Comparison of ENCODE assay signal across 9 cellular contexts in genomic region chr14:20682127-20682434, GRCh38. TPM values are rescaled to one million over a fixed set of nuclear protein-coding genes. Genes with fewer than 3 reads are reported as not detected.
DNase-seq lines count a peak whose midpoint lies in the region; ATAC-seq and TF ChIP-seq lines count a peak whose summit lies in the region.
"Had no signal": no experiment of that assay in that cellular context is flagged by ENCODE, and none has a peak within 500 bp of the region (broad histone marks: within the 10 kb centered on the region; RNA-seq: fewer than 3 reads in every experiment).

No MANE protein-coding gene starts in this region.

- CTCF ChIA-PET in activated CD8-positive, alpha-beta T cell treated with anti-CD3 and anti-CD28 coated beads, Interleukin-2, amount 10 ng/mL, durations not matched to agents 7 days and 5 days (lab: Charles Lee) = interaction anchor here (0.8 to 9.1 kb wide), 17 partner anchors 9 to 376 kb away, joined by 3 to 189 read pairs (median 7); partner anchors contain the start of gene TTC5

- H3K9me3 ChIP-seq in left ventricle myocardium inferior (replicated peaks) (no peaks in the 10 kb centered on the region), colonic mucosa (no peaks in the 10 kb centered on the region), mucosa of descending colon (no peaks in the 10 kb centered on the region), vagina (no peaks in the 10 kb centered on the region)

- DNase-seq in left ventricle myocardium inferior = no peak
- DNase-seq in Right ventricle myocardium superior = no peak
- DNase-seq in colonic mucosa = peak; percentile 59
- DNase-seq in mucosa of descending colon = no peak
- DNase-seq in vagina (ENCODE audit: extremely low spot score in 2 of 2) = no peak
- no peak for DNase-seq in NOMO-1 (lab: John Stamatoyannopoulos, UW; ENCODE audit: unreplicated experiment in 2 of 2)
- no peak for DNase-seq in NCI-H524 (lab: John Stamatoyannopoulos, UW)
- DNase-seq in activated CD8-positive, alpha-beta T cell treated with anti-CD3 and anti-CD28 coated beads, Interleukin-2, amount 10 ng/mL, durations not matched to agents 7 days and 5 days = no peak

- intact Hi-C loops in left ventricle myocardium inferior (cut with micrococcal nuclease) = loop anchor here (5.0 kb wide), 2 partner anchors 70 to 350 kb away; partner anchors contain the start of gene CCNB1IP1
- intact Hi-C loops in Right ventricle myocardium superior (cut with DNase I) = loop anchor here (2.0 to 10.0 kb wide), 3 partner anchors 71 to 363 kb away; partner anchors contain the start of genes PARP2 and RNASE7
- intact Hi-C loops in colonic mucosa (cut with DNase I) = loop anchor here (2.0 to 10.0 kb wide), 3 partner anchors 69 to 267 kb away; partner anchors contain the start of genes PIP4P1, PNP and TEP1
- intact Hi-C loops in mucosa of descending colon (cut with DNase I, micrococcal nuclease) = loop anchor here (5.0 to 10.0 kb wide), 4 partner anchors 70 to 423 kb away; partner anchors contain the start of genes CCNB1IP1 (in 1 of the 2), TEP1 (in 1 of the 2) and TMEM253 (in 1 of the 2)
- intact Hi-C loops in vagina (cut with DNase I) = loop anchor here (5.0 kb wide), 4 partner anchors 50 to 340 kb away; partner anchors contain the start of genes PARP2, PIP4P1 and TEP1

- H3K4me3 Mint-ChIP-seq in activated CD8-positive, alpha-beta T cell treated with anti-CD3 and anti-CD28 coated beads, Interleukin-2, amount 10 ng/mL, durations not matched to agents 7 days and 5 days = no peak overlapping the region
- H3K4me3 Mint-ChIP-seq: activated CD4-positive, alpha-beta T cell treated with anti-CD3 and anti-CD28 coated beads, Interleukin-2, amount 10 ng/mL, durations not matched to agents 7 days and 5 days had no signal

- H3K4me3 ChIP-seq in left ventricle myocardium inferior = peak overlapping the region; percentile 87
- H3K4me3 ChIP-seq in colonic mucosa = peak overlapping the region; percentile 53
- H3K4me3 ChIP-seq in mucosa of descending colon = peak overlapping the region; percentile 52
- H3K4me3 ChIP-seq in vagina = peak overlapping the region; percentile 67 to 79

- no peaks in the 10 kb centered on the region for H3K36me3 Mint-ChIP-seq in activated CD8-positive, alpha-beta T cell treated with anti-CD3 and anti-CD28 coated beads, Interleukin-2, amount 10 ng/mL, durations not matched to agents 7 days and 5 days (ENCODE audit: low read depth)

- H3K27ac Mint-ChIP-seq in activated CD8-positive, alpha-beta T cell treated with anti-CD3 and anti-CD28 coated beads, Interleukin-2, amount 10 ng/mL, durations not matched to agents 7 days and 5 days = no peak overlapping the region
- H3K27ac Mint-ChIP-seq: activated CD4-positive, alpha-beta T cell treated with anti-CD3 and anti-CD28 coated beads, Interleukin-2, amount 10 ng/mL, durations not matched to agents 7 days and 5 days had no signal

- H3K27me3 Mint-ChIP-seq in activated CD8-positive, alpha-beta T cell treated with anti-CD3 and anti-CD28 coated beads, Interleukin-2, amount 10 ng/mL, durations not matched to agents 7 days and 5 days (ENCODE audit: low read depth) = no peaks in the 10 kb centered on the region
- H3K27me3 Mint-ChIP-seq: activated CD4-positive, alpha-beta T cell treated with anti-CD3 and anti-CD28 coated beads, Interleukin-2, amount 10 ng/mL, durations not matched to agents 7 days and 5 days had no signal

- H3K27ac ChIP-seq in left ventricle myocardium inferior (replicated peaks) (peak overlapping the region; percentile 100), colonic mucosa (peak overlapping the region; percentile 100), vagina (peak overlapping the region; percentile 99)

- H3K36me3 ChIP-seq in left ventricle myocardium inferior (no peaks in the 10 kb centered on the region), colonic mucosa (no peaks in the 10 kb centered on the region), mucosa of descending colon (ENCODE audit: low read depth) (no peaks in the 10 kb centered on the region), vagina (no peaks in the 10 kb centered on the region)

- TF ChIP-seq CTCF in left ventricle myocardium inferior (IDR thresholded peaks at IDR 0.05; ENCODE audit: borderline replicate concordance) (no peak), colonic mucosa (IDR thresholded peaks at IDR 0.05) (no peak), mucosa of descending colon (IDR thresholded peaks at IDR 0.05) (no peak), vagina (IDR thresholded peaks at IDR 0.05) (no peak)

- POLR2A ChIA-PET in activated CD8-positive, alpha-beta T cell treated with anti-CD3 and anti-CD28 coated beads, Interleukin-2, amount 10 ng/mL, durations not matched to agents 7 days and 5 days (lab: Charles Lee) = interaction anchor here (0.6 to 3.6 kb wide), 6 partner anchors 11 to 339 kb away, joined by 3 to 21 read pairs (median 4); partner anchors contain the start of genes PARP2 and TEP1

- TF ChIP-seq POLR2A in vagina (IDR thresholded peaks at IDR 0.05) = no peak

- peak overlapping the region; percentile 98 to 100 for H3K9ac ChIP-seq in colonic mucosa (ENCODE audit: low read depth in 2 of 2, low read length in 2 of 2)

- H3K9me3 Mint-ChIP-seq in activated CD8-positive, alpha-beta T cell treated with anti-CD3 and anti-CD28 coated beads, Interleukin-2, amount 10 ng/mL, durations not matched to agents 7 days and 5 days (ENCODE audit: insufficient read depth) = no peaks in the 10 kb centered on the region
- H3K9me3 Mint-ChIP-seq: activated CD4-positive, alpha-beta T cell treated with anti-CD3 and anti-CD28 coated beads, Interleukin-2, amount 10 ng/mL, durations not matched to agents 7 days and 5 days had no signal

- H3K4me1 ChIP-seq in left ventricle myocardium inferior = peaks cover 62% of the 10 kb centered on the region
- peaks cover 7% of the 10 kb centered on the region for H3K4me1 ChIP-seq in colonic mucosa
- H3K4me1 ChIP-seq in mucosa of descending colon (ENCODE audit: low read depth) = peaks cover 42% of the 10 kb centered on the region
- H3K4me1 ChIP-seq in vagina = peaks cover 38% of the 10 kb centered on the region

- H3K4me1 Mint-ChIP-seq in activated CD8-positive, alpha-beta T cell treated with anti-CD3 and anti-CD28 coated beads, Interleukin-2, amount 10 ng/mL, durations not matched to agents 7 days and 5 days (ENCODE audit: low read depth) = peaks cover 14% of the 10 kb centered on the region

- ATAC-seq in Right ventricle myocardium superior (ENCODE audit: poor library complexity) (no peak), mucosa of descending colon (no peak)
- ATAC-seq in activated CD8-positive, alpha-beta T cell treated with anti-CD3 and anti-CD28 coated beads, Interleukin-2, amount 10 ng/mL, durations not matched to agents 7 days and 5 days = no peak

- H3K27me3 ChIP-seq in left ventricle myocardium inferior (ENCODE audit: low read depth) (no peaks in the 10 kb centered on the region), colonic mucosa (no peaks in the 10 kb centered on the region), vagina (no peaks in the 10 kb centered on the region)

RNA-seq across cellular contexts. Expression of gene RNASE4, which starts 2.3 kb away (rescaled TPM):
- 9.0 TPM for total RNA-seq in left ventricle myocardium inferior
- total RNA-seq in Right ventricle myocardium superior = 9.4 TPM
- 10 to 100 TPM; 41.5 to 94.7 TPM for total RNA-seq in colonic mucosa
- 10 to 100 TPM; 35.9 to 37.4 (median 36.4) TPM for total RNA-seq in mucosa of descending colon
- total RNA-seq in vagina = 132 TPM
- total RNA-seq in activated CD8-positive, alpha-beta T cell treated with anti-CD3 and anti-CD28 coated beads, Interleukin-2, amount 10 ng/mL, durations not matched to agents 7 days and 5 days = 1 to 10 TPM in 1 of 2 experiments, under 1 TPM in 1; 0.63 to 1.6 TPM

RNA-seq across cellular contexts. Expression of gene ANG, which starts 6.5 kb away (rescaled TPM):
- total RNA-seq in left ventricle myocardium inferior (3.7 TPM), Right ventricle myocardium superior (5.3 TPM), colonic mucosa (10 to 100 TPM; 50.0 to 73.6 TPM), mucosa of descending colon (10 to 100 TPM; 25.0 to 50.1 (median 41.0) TPM), vagina (34.9 TPM)
- total RNA-seq in activated CD8-positive, alpha-beta T cell treated with anti-CD3 and anti-CD28 coated beads, Interleukin-2, amount 10 ng/mL, durations not matched to agents 7 days and 5 days = 1 to 10 TPM; 1.1 to 1.4 TPM

RNA-seq across cellular contexts. Expression of gene OR6S1, which starts 40.6 kb away (rescaled TPM):
- total RNA-seq in left ventricle myocardium inferior (not detected), Right ventricle myocardium superior (not detected), colonic mucosa (not detected), mucosa of descending colon (not detected), vagina (not detected)
- not detected for total RNA-seq in activated CD8-positive, alpha-beta T cell treated with anti-CD3 and anti-CD28 coated beads, Interleukin-2, amount 10 ng/mL, durations not matched to agents 7 days and 5 days
- total RNA-seq: activated CD4-positive, alpha-beta T cell treated with anti-CD3 and anti-CD28 coated beads, Interleukin-2, amount 10 ng/mL, durations not matched to agents 7 days and 5 days had no signal
